Comparison of ENCODE assay signal across 15 cellular contexts in the genomic region with DNA sequence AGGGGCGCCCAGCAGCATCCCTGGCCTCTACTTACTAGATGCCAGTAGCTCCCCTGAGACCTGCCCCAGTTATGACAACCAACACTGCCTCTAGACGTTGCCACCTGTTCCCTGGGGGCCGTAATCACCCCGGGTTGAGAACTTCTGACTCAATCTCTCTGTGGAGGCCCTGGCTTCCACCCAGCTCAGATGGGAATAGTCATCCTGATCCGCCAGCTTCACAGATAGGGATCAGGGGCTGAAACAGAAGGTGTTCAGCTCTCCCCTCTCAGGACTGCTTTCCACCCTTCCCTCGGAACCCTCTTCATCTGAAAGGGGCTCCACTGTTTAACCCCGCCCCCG.
DNase-seq lines count a peak whose midpoint lies in the region; ATAC-seq, FAIRE-seq and TF ChIP-seq lines count a peak whose summit lies in the region.
"Had no signal": no experiment of that assay in that cellular context is flagged by ENCODE, and none has a peak within 500 bp of the region (broad histone marks: within the 10 kb centered on the region; RNA-seq: fewer than 3 reads in every experiment).

No MANE protein-coding gene starts in this region.

- 0 out of 2 replicates have a peak, but pooled peaks have one; percentile 14 for TF ChIP-seq POLR2A in H54 (IDR thresholded peaks at IDR 0.05; ENCODE audit: low read depth, low read length)

- CTCF ChIA-PET in GM10248 (lab: Yijun Ruan, JAX) = interaction anchor here (0.6 to 4.9 kb wide), 13 partner anchors 8 to 152 kb away, joined by 3 to 49 read pairs (median 4); no protein-coding TSS in a partner anchor

- no peak for FAIRE-seq in H54 (lab: Jason Lieb, UNC)

- H3K4me3 ChIP-seq in fibroblast of mammary gland (ENCODE audit: control insufficient read depth, low read depth, low read length) = no peak overlapping the region
- H3K4me3 ChIP-seq: coronary artery, lung had no signal

- peak; percentile 54 for DNase-seq in AG20443 (ENCODE audit: low spot score)
- peak; percentile 98 for DNase-seq in H54 (ENCODE audit: insufficient read length, low spot score)
- DNase-seq in T1000 (lab: John Stamatoyannopoulos, UW) = peak; percentile 84
- peak; percentile 66 for DNase-seq in fibroblast of mammary gland (ENCODE audit: low read depth)
- no peak for DNase-seq in GM10248 (ENCODE audit: extremely low spot score)
- no peak for DNase-seq in DMS153 treated with DMSO at 0.1 percent for 48 hours (lab: John Stamatoyannopoulos, UW; ENCODE audit: unreplicated experiment)
- DNase-seq: activated CD4-positive, CD25-positive, alpha-beta regulatory T cell treated with anti-CD3 and anti-CD28 coated beads, Interleukin-2, amount 50 U/mL, for 72 hours; activated naive CD4-positive, alpha-beta T cell treated with Interleukin-2 at 50 U/mL for 16 hours; COR-L47; head of caudate nucleus; stimulated activated naive CD4-positive, alpha-beta T cell treated with Interleukin-2 at 50 U/mL for 16 hours had no signal

- ATAC-seq in GM21526 (IDR thresholded peaks at IDR 0.05; ENCODE audit: low FRiP score, unreplicated experiment) = no peak
- no peak for ATAC-seq in GM18519 (IDR thresholded peaks at IDR 0.05; ENCODE audit: low FRiP score, unreplicated experiment)

- no peak for TF ChIP-seq CTCF in fibroblast of mammary gland (conservative IDR thresholded peaks at IDR 0.05; ENCODE audit: control insufficient read depth, insufficient read depth, low read depth, low read length)
- no peak for TF ChIP-seq CTCF in GM10248 (IDR thresholded peaks at IDR 0.05; ENCODE audit: control extremely low read depth, extremely low read depth, low read depth, missing control alignments)

- POLR2A ChIA-PET in GM10248 (lab: Yijun Ruan, JAX) = no interaction called here

Comparison
In these comparisons a context has a peak if more than half of its experiments do, and no peak if none do; other contexts are left out.
1. DNase-seq: peak in AG20443 (single experiment), H54 (single experiment), T1000 (single experiment) and fibroblast of mammary gland (single experiment); none in GM10248 (single experiment) and DMS153 treated with DMSO at 0.1 percent for 48 hours (single experiment).